1 cellular context compared by ENCODE assay signal in genomic region chr4:25159837-25160713, GRCh38.
TF ChIP-seq lines count a peak whose summit lies in the region.

SEPSECS (minus strand) TSS chr4:25160449; CDS start chr4:25160369, 80 bp downstream.

TF ChIP-seq in K562, 482 proteins besides CTCF, POLR2A, EP300 and RAD21 (continued from another document and continues in another):
- peak; percentile 53; the same call in 1 of the 2 replicates for TF ChIP-seq ZBTB9 (CRISPR knock-in tag; IDR thresholded peaks at IDR 0.05)
- TF ChIP-seq PURB (CRISPR knock-in tag; IDR thresholded peaks at IDR 0.05; ENCODE audit: low read depth) = no peak
- 0 out of 2 replicates have a peak, but pooled peaks have one; percentile 54 for TF ChIP-seq KLF1 (tag; IDR thresholded peaks at IDR 0.05)
- no peak for TF ChIP-seq KAT2B (IDR thresholded peaks at IDR 0.05; ENCODE audit: low read depth, low read length)
- no peak for TF ChIP-seq BMI1 (IDR thresholded peaks at IDR 0.05; ENCODE audit: low read length)
- TF ChIP-seq IRF2 (CRISPR knock-in tag; IDR thresholded peaks at IDR 0.05) = no peak
- TF ChIP-seq ZNF318 (IDR thresholded peaks at IDR 0.05; ENCODE audit: borderline replicate concordance in 1 of 2, low read depth in 1 of 2) = peak in 1 of 2 experiments; percentile 19; a peak in 1 of 4 replicates
- peak; percentile 41; the same call in 1 of the 2 replicates for TF ChIP-seq NFE2 (IDR thresholded peaks at IDR 0.05; ENCODE audit: low read depth)
- no peak for TF ChIP-seq TRIM28 (IDR thresholded peaks at IDR 0.05)
- no peak for TF ChIP-seq PBX2 (CRISPR knock-in tag; IDR thresholded peaks at IDR 0.05; ENCODE audit: low read depth)
- TF ChIP-seq PBX2 (tag; conservative IDR thresholded peaks at IDR 0.05; ENCODE audit: low read depth) = no peak
- TF ChIP-seq E2F6 (IDR thresholded peaks at IDR 0.05; ENCODE audit: borderline replicate concordance in 1 of 2, extremely low read depth in 1 of 2, insufficient read depth in 1 of 2, insufficient read length in 1 of 2, low read depth in 1 of 2, low read length in 1 of 2, poor library complexity in 1 of 2, severe bottlenecking in 1 of 2) = peak; percentile 89 to 92
- peak; percentile 13; the same call in 1 of the 2 replicates for TF ChIP-seq SPI1 (IDR thresholded peaks at IDR 0.05; ENCODE audit: borderline replicate concordance, low read depth, low read length)
- no peak for TF ChIP-seq SIRT6 (IDR thresholded peaks at IDR 0.05; ENCODE audit: low read depth, low read length)
- TF ChIP-seq ZNF316 (IDR thresholded peaks at IDR 0.05) = peak; percentile 69
- TF ChIP-seq SMAD1 (IDR thresholded peaks at IDR 0.05; ENCODE audit: low read depth, low read length, partially characterized antibody) = no peak
- TF ChIP-seq NR2C2 (CRISPR knock-in tag; IDR thresholded peaks at IDR 0.05) = no peak
- peak; percentile 97 for TF ChIP-seq NR2C2 (tag; IDR thresholded peaks at IDR 0.05)
- no peak for TF ChIP-seq JUNB (CRISPR knock-in tag; conservative IDR thresholded peaks at IDR 0.05)
- TF ChIP-seq POLR2H (tag; IDR thresholded peaks at IDR 0.05; ENCODE audit: low read depth) = peak; percentile 80
- TF ChIP-seq GABPA (tag; conservative IDR thresholded peaks at IDR 0.05; ENCODE audit: low read depth) = peak; percentile 18; the same call in 1 of the 2 replicates
- TF ChIP-seq TEAD2 (tag; IDR thresholded peaks at IDR 0.05) = no peak
- TF ChIP-seq CCNT2 (IDR thresholded peaks at IDR 0.05; ENCODE audit: borderline replicate concordance, extremely low read depth, insufficient read length, low read depth, low read length) = peak; percentile 46
- 0 out of 2 replicates have a peak, but pooled peaks have one; percentile 42 for TF ChIP-seq HDAC2 (IDR thresholded peaks at IDR 0.05)
- TF ChIP-seq THAP12 (CRISPR knock-in tag; IDR thresholded peaks at IDR 0.05) = 0 out of 2 replicates have a peak, but pooled peaks have one; percentile 64
- peak; percentile 27; the same call in 1 of the 2 replicates for TF ChIP-seq KAT7 (CRISPR knock-in tag; IDR thresholded peaks at IDR 0.05; ENCODE audit: borderline replicate concordance)
- TF ChIP-seq ETV5 (CRISPR knock-in tag; IDR thresholded peaks at IDR 0.05; ENCODE audit: low read depth) = peak; percentile 39
- no peak for TF ChIP-seq VEZF1 (CRISPR knock-in tag; IDR thresholded peaks at IDR 0.05)
- TF ChIP-seq ZNF639 (CRISPR knock-in tag; conservative IDR thresholded peaks at IDR 0.05 in 1 of 2, IDR thresholded peaks at IDR 0.05 in 1 of 2) = peak in 1 of 2 experiments; percentile 77; a peak in 2 of 4 replicates
- peak; percentile 69 for TF ChIP-seq CREM (IDR thresholded peaks at IDR 0.05; ENCODE audit: low read depth)
- TF ChIP-seq ZBTB8A (IDR thresholded peaks at IDR 0.05; ENCODE audit: partially characterized antibody) = no peak
- 0 out of 2 replicates have a peak, but pooled peaks have one; percentile 28 for TF ChIP-seq ZNF212 (CRISPR knock-in tag; IDR thresholded peaks at IDR 0.05)
- peak; percentile 99 for TF ChIP-seq ZBTB2 (IDR thresholded peaks at IDR 0.05)
- TF ChIP-seq ZNF79 (CRISPR knock-in tag; IDR thresholded peaks at IDR 0.05; ENCODE audit: low read depth) = no peak
- TF ChIP-seq CBFA2T3 (IDR thresholded peaks at IDR 0.05) = no peak; the same call in 1 of the 2 replicates
- no peak for TF ChIP-seq BRCA1 (IDR thresholded peaks at IDR 0.05)
- TF ChIP-seq BRCA1 (CRISPR knock-in tag; IDR thresholded peaks at IDR 0.05) = no peak
- no peak for TF ChIP-seq CBX2 (IDR thresholded peaks at IDR 0.05; ENCODE audit: insufficient read depth, low read length, poor library complexity, severe bottlenecking)
